Comparison of ENCODE assay signal across 1 cellular context in genomic region chr3:191702121-191702520, GRCh38.
TF ChIP-seq lines count a peak whose summit lies in the region.

No MANE protein-coding gene starts in this region.

TF ChIP-seq in GM23338, 12 proteins besides CTCF, POLR2A, EP300 and RAD21 (continued from another document):
- TF ChIP-seq, protein P1, sequence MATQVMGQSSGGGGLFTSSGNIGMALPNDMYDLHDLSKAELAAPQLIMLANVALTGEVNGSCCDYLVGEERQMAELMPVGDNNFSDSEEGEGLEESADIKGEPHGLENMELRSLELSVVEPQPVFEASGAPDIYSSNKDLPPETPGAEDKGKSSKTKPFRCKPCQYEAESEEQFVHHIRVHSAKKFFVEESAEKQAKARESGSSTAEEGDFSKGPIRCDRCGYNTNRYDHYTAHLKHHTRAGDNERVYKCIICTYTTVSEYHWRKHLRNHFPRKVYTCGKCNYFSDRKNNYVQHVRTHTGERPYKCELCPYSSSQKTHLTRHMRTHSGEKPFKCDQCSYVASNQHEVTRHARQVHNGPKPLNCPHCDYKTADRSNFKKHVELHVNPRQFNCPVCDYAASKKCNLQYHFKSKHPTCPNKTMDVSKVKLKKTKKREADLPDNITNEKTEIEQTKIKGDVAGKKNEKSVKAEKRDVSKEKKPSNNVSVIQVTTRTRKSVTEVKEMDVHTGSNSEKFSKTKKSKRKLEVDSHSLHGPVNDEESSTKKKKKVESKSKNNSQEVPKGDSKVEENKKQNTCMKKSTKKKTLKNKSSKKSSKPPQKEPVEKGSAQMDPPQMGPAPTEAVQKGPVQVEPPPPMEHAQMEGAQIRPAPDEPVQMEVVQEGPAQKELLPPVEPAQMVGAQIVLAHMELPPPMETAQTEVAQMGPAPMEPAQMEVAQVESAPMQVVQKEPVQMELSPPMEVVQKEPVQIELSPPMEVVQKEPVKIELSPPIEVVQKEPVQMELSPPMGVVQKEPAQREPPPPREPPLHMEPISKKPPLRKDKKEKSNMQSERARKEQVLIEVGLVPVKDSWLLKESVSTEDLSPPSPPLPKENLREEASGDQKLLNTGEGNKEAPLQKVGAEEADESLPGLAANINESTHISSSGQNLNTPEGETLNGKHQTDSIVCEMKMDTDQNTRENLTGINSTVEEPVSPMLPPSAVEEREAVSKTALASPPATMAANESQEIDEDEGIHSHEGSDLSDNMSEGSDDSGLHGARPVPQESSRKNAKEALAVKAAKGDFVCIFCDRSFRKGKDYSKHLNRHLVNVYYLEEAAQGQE (IDR thresholded peaks at IDR 0.05; ENCODE audit: unreplicated experiment), result no peak
- TF ChIP-seq ZNF462 (CRISPR knock-in tag; IDR thresholded peaks at IDR 0.05), result no peak
- no peak for TF ChIP-seq JUNB (IDR thresholded peaks at IDR 0.05; ENCODE audit: unreplicated experiment)
- TF ChIP-seq STAT1 (IDR thresholded peaks at IDR 0.05; ENCODE audit: unreplicated experiment), result no peak
